ENCODE assay signal across 9 cellular contexts in genomic region chr18:46071894-46072867, GRCh38. TPM values are rescaled to one million over a fixed set of nuclear protein-coding genes. Genes with fewer than 3 reads are reported as not detected.
DNase-seq lines count a peak whose midpoint lies in the region; ATAC-seq, FAIRE-seq and TF ChIP-seq lines count a peak whose summit lies in the region.
"Had no signal": no experiment of that assay in that cellular context is flagged by ENCODE, and none has a peak within 500 bp of the region (broad histone marks: within the 10 kb centered on the region; RNA-seq: fewer than 3 reads in every experiment).

TSS of gene PSTPIP2 (minus strand) at chr18:46072260. CDS start at chr18:46072188, 72 bp downstream.

- no peak within 1 kb of the TSS for H3K27ac ChIP-seq in CD4-positive, CD25-positive, alpha-beta regulatory T cell (ENCODE audit: insufficient read depth, low read length, poor library complexity, severe bottlenecking)
- H3K27ac ChIP-seq in WERI-Rb-1 = no peak within 1 kb of the TSS; the same call in 1 of the 2 replicates
- H3K27ac ChIP-seq in mammary epithelial cell (ENCODE audit: insufficient read depth, low read depth, low read length) = peak within 1 kb of the TSS; percentile 56
- H3K27ac ChIP-seq in kidney (ENCODE audit: low read depth in 2 of 2, low read length in 2 of 2) = no peak within 1 kb of the TSS
- H3K27ac ChIP-seq: KMS-11 had no signal

- peak within 1 kb of the TSS; percentile 42 for H3K4me3 ChIP-seq in CD4-positive, CD25-positive, alpha-beta regulatory T cell (ENCODE audit: low read depth, low read length)
- H3K4me3 ChIP-seq in WERI-Rb-1 (ENCODE audit: low read depth, low read length) (peak within 1 kb of the TSS; percentile 47), mammary epithelial cell (replicated peaks in 1 of 3; ENCODE audit: insufficient read depth in 1 of 3, low read depth in 2 of 3, low read length in 3 of 3) (peak within 1 kb of the TSS; percentile 64 to 80 (median 79)), kidney (ENCODE audit: low read length in 2 of 2) (peak within 1 kb of the TSS; percentile 53 to 59)

- H3K79me2 ChIP-seq in mammary epithelial cell (ENCODE audit: insufficient read depth, low read length) = peaks cover 42% of the 10 kb centered on the region

- 9% methylated on average over 36 of the region's 87 CpGs for WGBS in mammary epithelial cell (ENCODE audit: low coverage, missing lambda C conversion rate)

- in situ Hi-C loops in mammary epithelial cell (cut with MboI; ENCODE audit: low sequenced_read_pairs in 2 of 2) = loop anchor here in 1 of 2 donors (10.0 kb wide), 3 partner anchors 107 to 407 kb away; partner anchors contain the start of gene EPG5

- H4K20me1 ChIP-seq in mammary epithelial cell (ENCODE audit: insufficient read depth, low read length) = no peaks in the 10 kb centered on the region

- H3K36me3 ChIP-seq in CD4-positive, CD25-positive, alpha-beta regulatory T cell (ENCODE audit: control insufficient read depth, insufficient read depth, low read length) = no peaks in the 10 kb centered on the region
- H3K36me3 ChIP-seq in WERI-Rb-1 = peaks cover 4% of the 10 kb centered on the region
- no peaks in the 10 kb centered on the region for H3K36me3 ChIP-seq in mammary epithelial cell (ENCODE audit: insufficient read depth, low read length)
- H3K36me3 ChIP-seq in kidney (ENCODE audit: control insufficient read depth in 1 of 2, insufficient read depth in 2 of 2, low read length in 2 of 2) = no peaks in the 10 kb centered on the region

- peak within 1 kb of the TSS; percentile 78 for H3K9ac ChIP-seq in mammary epithelial cell (ENCODE audit: insufficient read depth, low read length)
- H3K9ac ChIP-seq in kidney (ENCODE audit: low read length in 2 of 2) = peak within 1 kb of the TSS; percentile 43 to 55
- H3K9ac ChIP-seq: KMS-11 had no signal

- peak within 1 kb of the TSS; percentile 69 to 90 (median 88) for H3K4me3 Mint-ChIP-seq in CD4-positive, CD25-positive, alpha-beta regulatory T cell

- no peaks in the 10 kb centered on the region for H3K27me3 ChIP-seq in CD4-positive, CD25-positive, alpha-beta regulatory T cell (ENCODE audit: control insufficient read depth, insufficient read depth, low read length)
- H3K27me3 ChIP-seq in WERI-Rb-1 (ENCODE audit: insufficient read depth, low read depth, severe bottlenecking) (peaks cover 6% of the 10 kb centered on the region), mammary epithelial cell (ENCODE audit: insufficient read depth, low read length) (no peaks in the 10 kb centered on the region)

- TF ChIP-seq CTCF in WERI-Rb-1 (IDR thresholded peaks at IDR 0.05; ENCODE audit: low read depth, low read length) = 0 out of 2 replicates have a peak, but pooled peaks have one; percentile 10
- peak in 1 of 2 donors; percentile 13 for TF ChIP-seq CTCF in mammary epithelial cell (conservative IDR thresholded peaks at IDR 0.05 in 1 of 2, IDR thresholded peaks at IDR 0.05 in 1 of 2; ENCODE audit: extremely low read depth in 1 of 2, insufficient read depth in 1 of 2, low read depth in 1 of 2, low read length in 2 of 2)
- no peak for TF ChIP-seq CTCF in kidney (IDR thresholded peaks at IDR 0.05; ENCODE audit: borderline replicate concordance, extremely low read depth, insufficient read depth)

- dilution Hi-C loops in mammary epithelial cell (cut with HindIII; ENCODE audit: low sequenced_read_pairs) = no loop called here

- H3K27ac Mint-ChIP-seq in CD4-positive, CD25-positive, alpha-beta regulatory T cell = peak within 1 kb of the TSS; percentile 68 to 90 (median 76)

- H3K4me1 ChIP-seq in CD4-positive, CD25-positive, alpha-beta regulatory T cell (ENCODE audit: control insufficient read depth, insufficient read depth, low read length, poor library complexity, severe bottlenecking) = peaks cover 34% of the 10 kb centered on the region
- peaks cover 20% of the 10 kb centered on the region for H3K4me1 ChIP-seq in mammary epithelial cell (ENCODE audit: insufficient read depth, low read length)
- H3K4me1 ChIP-seq in kidney (ENCODE audit: control insufficient read depth in 1 of 2, insufficient read depth in 1 of 2, low read depth in 1 of 2, low read length in 2 of 2) = peaks cover 4 to 13% of the 10 kb centered on the region in 2 donors

- no peaks in the 10 kb centered on the region for H3K9me3 ChIP-seq in CD4-positive, CD25-positive, alpha-beta regulatory T cell (ENCODE audit: control insufficient read depth in 2 of 2, low read length in 2 of 2)
- no peaks in the 10 kb centered on the region for H3K9me3 ChIP-seq in WERI-Rb-1 (ENCODE audit: severe bottlenecking)
- no peaks in the 10 kb centered on the region for H3K9me3 ChIP-seq in mammary epithelial cell (replicated peaks; ENCODE audit: insufficient read depth, low read length)
- H3K9me3 ChIP-seq in kidney (ENCODE audit: control insufficient read depth in 1 of 2, low read length in 2 of 2) = no peaks in the 10 kb centered on the region

- peak; percentile 73 to 79 for ATAC-seq in CD4-positive, CD25-positive, alpha-beta regulatory T cell (ENCODE audit: low read depth in 2 of 2)
- peak; percentile 60 for ATAC-seq in GM21390 (IDR thresholded peaks at IDR 0.05; ENCODE audit: unreplicated experiment)

- intact Hi-C loops in mammary epithelial cell (cut with micrococcal nuclease) = loop anchor here (2.0 to 5.0 kb wide), 3 partner anchors 43 to 191 kb away; no protein-coding TSS in a partner anchor
- intact Hi-C loops in kidney (cut with DNase I) = no loop called here

- CTCF ChIA-PET in mammary epithelial cell (lab: Charles Lee; ENCODE audit: low non-redundant PET) = no interaction called here

- peak within 1 kb of the TSS; percentile 91 for H3K4me2 ChIP-seq in mammary epithelial cell (ENCODE audit: insufficient read depth, low read depth, low read length)
- H3K4me2 ChIP-seq: KMS-11 had no signal

- H3K36me3 Mint-ChIP-seq in CD4-positive, CD25-positive, alpha-beta regulatory T cell = peaks cover 11% of the 10 kb centered on the region

- peak; percentile 39 to 75 (median 63) for DNase-seq in CD4-positive, CD25-positive, alpha-beta regulatory T cell
- peak; percentile 28 for DNase-seq in KG1 (lab: John Stamatoyannopoulos, UW)
- DNase-seq in WERI-Rb-1 = peak; percentile 79
- DNase-seq in mammary epithelial cell = peak; percentile 61
- DNase-seq in kidney = peak; percentile 90
- DNase-seq in stimulated activated CD4-positive, alpha-beta T cell treated with anti-CD3 and anti-CD28 coated beads, Interleukin-1b, Interleukin-23, amount 100 ng/mL, for 1 hour (ENCODE audit: low read depth in 2 of 2) = peak; percentile 13 to 42
- DNase-seq in OCI-M2 (lab: John Stamatoyannopoulos, UW; ENCODE audit: unreplicated experiment) = no peak

- peaks cover 0 to 1% (median 0%) of the 10 kb centered on the region in 7 donors for H3K9me3 Mint-ChIP-seq in CD4-positive, CD25-positive, alpha-beta regulatory T cell

- peak within 1 kb of the TSS; percentile 83 for H2AFZ ChIP-seq in mammary epithelial cell (ENCODE audit: low read depth, low read length)

- peaks cover 6 to 46% (median 23%) of the 10 kb centered on the region in 4 donors for H3K4me1 Mint-ChIP-seq in CD4-positive, CD25-positive, alpha-beta regulatory T cell

- no peak for FAIRE-seq in kidney (lab: Jason Lieb, UNC)

- BruUV-seq in mammary epithelial cell (replicated peaks; lab: Mats Ljungman, UMichigan) = no TSS peak

- peaks cover 14% of the 10 kb centered on the region for H3K27me3 Mint-ChIP-seq in CD4-positive, CD25-positive, alpha-beta regulatory T cell

RNA-seq across cellular contexts. Expression of gene PSTPIP2, which starts in this region (rescaled TPM):
- 14.3 TPM for total RNA-seq in CD4-positive, CD25-positive, alpha-beta regulatory T cell
- 10 to 100 TPM; 10.3 to 16.1 (median 11.9) TPM for polyA plus RNA-seq in CD4-positive, CD25-positive, alpha-beta regulatory T cell
- 10 to 100 TPM; 33.2 to 33.7 TPM for total RNA-seq in mammary epithelial cell
- 27.2 TPM for polyA plus RNA-seq in mammary epithelial cell
- 21.2 TPM for polyA minus RNA-seq in mammary epithelial cell
- total RNA-seq in kidney = 11.1 TPM
- 1.3 TPM for polyA plus RNA-seq in kidney (ENCODE audit: insufficient read depth, low read depth, low replicate concordance)
